In the genomic region with DNA sequence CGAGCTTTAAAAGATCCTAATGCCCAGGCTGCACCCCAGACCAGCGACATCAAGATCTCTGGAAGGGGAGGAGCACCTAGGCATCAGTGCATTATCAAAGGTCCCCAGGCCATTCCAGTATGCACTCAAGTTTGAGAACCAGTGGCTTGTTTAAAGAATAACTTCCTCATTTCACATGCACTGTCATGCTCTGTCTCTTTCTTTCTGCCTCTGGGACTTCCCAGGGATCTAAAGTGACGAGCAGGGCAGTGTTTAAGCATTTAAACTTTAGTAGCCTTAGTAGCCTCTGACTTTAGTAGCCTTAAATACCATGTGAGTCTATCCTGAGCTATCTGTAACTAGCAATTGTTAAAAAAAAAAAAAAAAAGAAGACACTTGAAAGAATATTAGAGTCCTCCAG, we compare ENCODE assay signal across 16 cellular contexts. TPM values are rescaled to one million over a fixed set of nuclear protein-coding genes. Genes with fewer than 3 reads are reported as not detected.
A peak's percentile ranks its signal among the peaks of the same experiment; 100 is the strongest.
DNase-seq lines count a peak whose midpoint lies in the region; ATAC-seq and TF ChIP-seq lines count a peak whose summit lies in the region.
"Had no signal": no experiment of that assay in that cellular context is flagged by ENCODE, and none has a peak within 500 bp of the region (broad histone marks: within the 10 kb centered on the region; RNA-seq: fewer than 3 reads in every experiment).

No MANE protein-coding gene starts in this region.

- ATAC-seq in GM18517 (IDR thresholded peaks at IDR 0.05; ENCODE audit: unreplicated experiment) = peak; percentile 76
- peak; percentile 94 for ATAC-seq in GM21447 (IDR thresholded peaks at IDR 0.05; ENCODE audit: unreplicated experiment)
- ATAC-seq in HG03159 (IDR thresholded peaks at IDR 0.05; ENCODE audit: unreplicated experiment) = peak; percentile 89
- ATAC-seq in esophagus mucosa = no peak

- TF ChIP-seq POLR2A in erythroblast (IDR thresholded peaks at IDR 0.05; ENCODE audit: low read length) = no peak

- DNase-seq in erythroblast (lab: John Stamatoyannopoulos, UW) = peak; percentile 3 to 25
- no peak for DNase-seq in effector CD4-positive, alpha-beta T cell
- no peak for DNase-seq in DMS 273 (lab: John Stamatoyannopoulos, UW; ENCODE audit: unreplicated experiment)
- DNase-seq in iPS-NIHi7 (ENCODE audit: extremely low spot score) = no peak
- DNase-seq: activated T-cell treated with anti-CD3 and anti-CD28 coated beads for 4 hours; HFFc6; midbrain; NCI-H1694; stimulated activated naive CD4-positive, alpha-beta T cell treated with Interleukin-2 at 50 U/mL for 16 hours had no signal

RNA-seq across cellular contexts. Expression of a gene that starts 8.9 kb away (rescaled TPM):
- 6.2 TPM for total RNA-seq in esophagus mucosa

RNA-seq across cellular contexts. Expression of a gene that starts 43.1 kb away (rescaled TPM):
- not detected for total RNA-seq in esophagus mucosa
- total RNA-seq: bronchial epithelial cell, fibroblast of villous mesenchyme, HFFc6, smooth muscle cell had no signal

Comparison
In these comparisons a context has a peak if more than half of its experiments do, and no peak if none do; other contexts are left out.
1. DNase-seq: peak in erythroblast (2 of 2); none in effector CD4-positive, alpha-beta T cell (single experiment), DMS 273 (single experiment) and iPS-NIHi7 (single experiment).